In the genomic region with DNA sequence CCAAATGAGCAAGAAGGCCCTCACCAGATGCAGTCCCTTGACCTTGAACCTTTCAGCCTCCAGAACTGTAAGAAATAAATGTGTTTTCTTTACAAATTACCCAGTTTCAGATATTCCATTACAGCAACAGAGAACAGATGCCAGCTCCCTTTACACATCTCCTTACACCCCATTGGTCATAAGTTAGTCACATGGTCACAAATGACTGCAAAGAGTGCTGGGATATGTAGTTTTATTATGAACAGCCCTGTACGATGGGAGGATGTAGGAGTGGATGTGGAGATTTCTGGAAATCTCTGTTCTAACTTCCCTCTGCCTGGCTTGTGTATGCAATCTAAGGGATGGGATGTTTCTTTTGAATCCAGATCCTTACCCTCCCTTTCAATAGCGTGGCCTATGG, we compare ENCODE assay signal across 8 cellular contexts. TPM values are rescaled to one million over a fixed set of nuclear protein-coding genes. Genes with fewer than 3 reads are reported as not detected.
DNase-seq lines count a peak whose midpoint lies in the region; ATAC-seq and TF ChIP-seq lines count a peak whose summit lies in the region.

No MANE protein-coding gene starts in this region.

- no peak overlapping the region for H3K27ac Mint-ChIP-seq in immature natural killer cell

- ATAC-seq in omental fat pad (ENCODE audit: low FRiP score) (peak; percentile 42), HG03097 (IDR thresholded peaks at IDR 0.05; ENCODE audit: low FRiP score, unreplicated experiment) (no peak)

- DNase-seq in EH (ENCODE audit: low read depth) (peak; percentile 69), H7 (peak; percentile 82), NCI-H526 treated with DMSO at 0.1 percent for 48 hours (lab: John Stamatoyannopoulos, UW) (peak; percentile 73), choroid plexus epithelial cell (ENCODE audit: low read depth) (peak; percentile 82), omental fat pad (ENCODE audit: low spot score) (no peak), immature natural killer cell (no peak)
- DNase-seq in activated CD4-positive, alpha-beta T cell treated with anti-CD3 and anti-CD28 coated beads, Interleukin-2, amount 50 U/mL, for 48 hours: no peak

- no peak overlapping the region for H3K4me3 ChIP-seq in H7 (ENCODE audit: insufficient read depth, low read depth, low read length)
- H3K4me3 ChIP-seq in choroid plexus epithelial cell (ENCODE audit: low read depth, low read length): no peak overlapping the region

- H3K27me3 ChIP-seq in H7 (ENCODE audit: control insufficient read depth, insufficient read depth, low read length): no peaks in the 10 kb centered on the region

- no peaks in the 10 kb centered on the region for H3K36me3 Mint-ChIP-seq in immature natural killer cell

- no peaks in the 10 kb centered on the region for H3K36me3 ChIP-seq in H7 (replicated peaks; ENCODE audit: control insufficient read depth, insufficient read depth, low read length)

- H3K4me1 Mint-ChIP-seq in immature natural killer cell: no peaks in the 10 kb centered on the region

- no peak overlapping the region for H3K4me3 Mint-ChIP-seq in immature natural killer cell

- no peak for TF ChIP-seq CTCF in choroid plexus epithelial cell (conservative IDR thresholded peaks at IDR 0.05; ENCODE audit: low read depth, low read length)
- no peak for TF ChIP-seq CTCF in omental fat pad (IDR thresholded peaks at IDR 0.05)

- peaks cover 2 to 16% (median 2%) of the 10 kb centered on the region in 3 donors for H3K27me3 Mint-ChIP-seq in immature natural killer cell (ENCODE audit: low read depth in 3 of 3)

- no peaks in the 10 kb centered on the region for H3K9me3 Mint-ChIP-seq in immature natural killer cell

RNA-seq across cellular contexts. Expression of a gene that starts 13.3 kb away (rescaled TPM):
- 1,534 and 2,134 TPM in 2 replicates for total RNA-seq in H7 (2014; rRNA removed; shearing (Covaris generic))
- total RNA-seq in omental fat pad: 100 to 1,000 TPM; 333 to 392 (median 362) TPM
- polyA plus RNA-seq in immature natural killer cell: 1,000 to 10,000 TPM in 1 of 3 donors, 100 to 1,000 TPM in 2; 638 to 1,583 (median 956) TPM

RNA-seq across cellular contexts. Expression of a gene that starts 23.2 kb away (rescaled TPM):
- 2.5 and 7.4 TPM in 2 replicates for total RNA-seq in H7 (2014; rRNA removed; shearing (Covaris generic))
- total RNA-seq in omental fat pad: 1 to 10 TPM; 5.9 to 9.0 (median 7.9) TPM
- polyA plus RNA-seq in immature natural killer cell: 1 to 10 TPM in 2 of 3 donors, under 1 TPM in 1; 0.15 to 2.0 (median 1.1) TPM

Comparison
In these comparisons a context has a peak if more than half of its experiments do, and no peak if none do; other contexts are left out.
1. DNase-seq: peak in EH (single experiment), H7 (single experiment), NCI-H526 treated with DMSO at 0.1 percent for 48 hours (single experiment) and choroid plexus epithelial cell (single experiment); none in omental fat pad (single experiment), activated CD4-positive, alpha-beta T cell treated with anti-CD3 and anti-CD28 coated beads, Interleukin-2, amount 50 U/mL, for 48 hours (0 of 2) and immature natural killer cell (0 of 3).